In the genomic region with DNA sequence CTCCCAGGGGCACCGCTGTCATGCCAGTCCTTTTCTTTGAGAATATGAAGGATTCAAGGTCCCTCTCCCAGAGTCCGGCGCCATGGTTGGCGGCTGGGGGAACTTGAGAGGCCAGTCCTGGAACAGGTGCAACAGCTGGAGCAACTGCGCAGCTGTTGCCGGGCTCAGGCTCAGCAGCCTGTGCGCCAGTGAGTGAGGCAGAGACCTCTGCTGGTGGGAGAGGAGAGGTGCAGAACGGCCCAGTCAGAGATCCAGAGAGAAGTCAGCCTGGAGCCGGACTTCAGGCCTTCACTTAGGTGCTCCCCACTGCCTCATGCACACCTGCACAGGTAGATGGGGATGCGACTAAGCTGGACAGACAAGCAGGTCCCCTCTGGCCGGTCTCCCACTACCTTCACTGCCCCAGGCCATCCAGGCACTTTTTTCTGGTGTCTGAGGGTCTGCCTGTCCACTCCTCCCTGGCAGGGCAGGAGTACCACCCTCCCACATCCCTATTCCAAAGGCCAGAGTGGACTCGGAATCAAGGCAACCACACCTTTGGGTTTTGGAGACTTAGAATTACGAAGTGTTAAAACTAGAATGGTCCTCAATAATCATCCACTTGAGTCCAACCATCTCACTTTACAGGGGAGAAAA, we compare ENCODE assay signal across 8 cellular contexts. TPM values are rescaled to one million over a fixed set of nuclear protein-coding genes. Genes with fewer than 3 reads are reported as not detected.
DNase-seq lines count a peak whose midpoint lies in the region; ATAC-seq, FAIRE-seq and TF ChIP-seq lines count a peak whose summit lies in the region.

No MANE protein-coding gene starts in this region.

- no peak overlapping the region for H3K4me3 Mint-ChIP-seq in activated CD4-positive, alpha-beta T cell treated with anti-CD3 and anti-CD28 coated beads, Interleukin-2, amount 10 ng/mL, durations not matched to agents 7 days and 5 days

- peak; percentile 92 to 96 for ATAC-seq in A549
- ATAC-seq in HG03097 (IDR thresholded peaks at IDR 0.05; ENCODE audit: low FRiP score, unreplicated experiment): peak; percentile 50

- H3K4me1 Mint-ChIP-seq in activated CD4-positive, alpha-beta T cell treated with anti-CD3 and anti-CD28 coated beads, Interleukin-2, amount 10 ng/mL, durations not matched to agents 7 days and 5 days: peaks cover 4% of the 10 kb centered on the region

- CTCF ChIA-PET in A549 (lab: Yijun Ruan, JAX): interaction anchor here (0.6 to 11.4 kb wide), 47 partner anchors 9 to 277 kb away, joined by 3 to 241 read pairs (median 6); no protein-coding TSS in a partner anchor
- CTCF ChIA-PET in activated CD4-positive, alpha-beta T cell treated with anti-CD3 and anti-CD28 coated beads, Interleukin-2, amount 10 ng/mL, durations not matched to agents 7 days and 5 days (lab: Charles Lee): interaction anchor here (0.7 to 1.9 kb wide), 7 partner anchors 11 to 285 kb away, joined by 3 to 7 read pairs (median 3); no protein-coding TSS in a partner anchor

- peak; percentile 88 for TF ChIP-seq CTCF in A549 (IDR thresholded peaks at IDR 0.05)

- FAIRE-seq in A549 (lab: Jason Lieb, UNC): peak; percentile 65
- peak; percentile 78 for FAIRE-seq in GM18507 (lab: Jason Lieb, UNC)

- under 1% methylated on average over 13 of the region's 13 CpGs for WGBS in A549 (ENCODE audit: missing lambda C conversion rate)

- no peaks in the 10 kb centered on the region for H3K36me3 Mint-ChIP-seq in activated CD4-positive, alpha-beta T cell treated with anti-CD3 and anti-CD28 coated beads, Interleukin-2, amount 10 ng/mL, durations not matched to agents 7 days and 5 days (ENCODE audit: low read depth)

- DNase-seq in A549 (ENCODE audit: low read depth in 1 of 2, low spot score in 1 of 2): peak; percentile 74 to 91
- peak; percentile 72 for DNase-seq in GM18507 (ENCODE audit: extremely low spot score, insufficient read length, low read depth)
- peak; percentile 36 to 72 for DNase-seq in NCI-H524 (lab: John Stamatoyannopoulos, UW)
- peak; percentile 57 for DNase-seq in activated CD4-positive, alpha-beta T cell treated with anti-CD3 and anti-CD28 coated beads, Interleukin-2, amount 10 ng/mL, durations not matched to agents 7 days and 5 days
- DNase-seq in ecto neural progenitor cell (ENCODE audit: low spot score): peak; percentile 81
- peak; percentile 88 for DNase-seq in medulla oblongata (ENCODE audit: extremely low spot score)
- peak; percentile 22 for DNase-seq in stimulated activated CD8-positive, alpha-beta memory T cell treated with anti-CD3 and anti-CD28 coated beads, Interleukin-15, amount 100 ng/mL, for 1 hour (ENCODE audit: low read depth)

- H3K4me3 ChIP-seq in A549: no peak overlapping the region

- no peak overlapping the region for H3K27ac Mint-ChIP-seq in activated CD4-positive, alpha-beta T cell treated with anti-CD3 and anti-CD28 coated beads, Interleukin-2, amount 10 ng/mL, durations not matched to agents 7 days and 5 days

- H3K27ac ChIP-seq in A549: peak overlapping the region; percentile 44 to 68; a peak in 4 of 6 replicates

- no peak for TF ChIP-seq POLR2A in A549 (IDR thresholded peaks at IDR 0.05; ENCODE audit: low read length)

- TF ChIP-seq RAD21 in A549 (conservative IDR thresholded peaks at IDR 0.05 in 1 of 2, IDR thresholded peaks at IDR 0.05 in 1 of 2): peak; percentile 85 to 89

- no peaks in the 10 kb centered on the region for H3K9me3 ChIP-seq in A549

- H3K4me2 ChIP-seq in A549: peak overlapping the region; percentile 47

- H3K4me1 ChIP-seq in A549: peaks cover 15% of the 10 kb centered on the region

- peaks cover 53% of the 10 kb centered on the region for H3K27me3 Mint-ChIP-seq in activated CD4-positive, alpha-beta T cell treated with anti-CD3 and anti-CD28 coated beads, Interleukin-2, amount 10 ng/mL, durations not matched to agents 7 days and 5 days

- POLR2A ChIA-PET in A549 (lab: Yijun Ruan, JAX): no interaction called here
- POLR2A ChIA-PET in activated CD4-positive, alpha-beta T cell treated with anti-CD3 and anti-CD28 coated beads, Interleukin-2, amount 10 ng/mL, durations not matched to agents 7 days and 5 days (lab: Charles Lee): interaction anchor here (0.6 kb wide), 1 partner anchor 674 kb away, joined by 3 read pairs; no protein-coding TSS in a partner anchor

- no peaks in the 10 kb centered on the region for H3K9me3 Mint-ChIP-seq in activated CD4-positive, alpha-beta T cell treated with anti-CD3 and anti-CD28 coated beads, Interleukin-2, amount 10 ng/mL, durations not matched to agents 7 days and 5 days

- no peak for TF ChIP-seq EP300 in A549 (IDR thresholded peaks at IDR 0.05)

TF ChIP-seq in A549, 52 proteins besides CTCF, POLR2A, EP300 and RAD21:
- peak; percentile 94 for TF ChIP-seq SMC3 (IDR thresholded peaks at IDR 0.05)
- TF ChIP-seq CBX2 (IDR thresholded peaks at IDR 0.05; ENCODE audit: borderline replicate concordance, low read depth): no peak
- peak; percentile 56; the same call in 1 of the 2 replicates for TF ChIP-seq RFX5 (IDR thresholded peaks at IDR 0.05)

RNA-seq across cellular contexts. Expression of a gene that starts 4.6 kb away (rescaled TPM):
- polyA plus RNA-seq in A549 (2011; rRNA removed) (1.8 and 2.3 TPM in 2 replicates), A549 (2017; fragmentation: RNase III; extraction: RNeasy Plus Mini Kit Qiagen cat#74134 plus additional on column Dnase treatment) (2.6 to 5.8 TPM (median 5.4 TPM) in 3 replicates)
- polyA plus RNA-seq in A549 (2012; cell fraction: cytosol; rRNA removed): 4.9 and 6.3 TPM in 2 replicates
- 5.5 and 5.8 TPM in 2 replicates for polyA plus RNA-seq in A549 (2012; cell fraction: nucleus; rRNA removed)
- 1.7 and 3.4 TPM in 2 replicates for polyA minus RNA-seq in A549 (2011; rRNA and poly(A)+ RNA removed)
- total RNA-seq in activated CD4-positive, alpha-beta T cell treated with anti-CD3 and anti-CD28 coated beads, Interleukin-2, amount 10 ng/mL, durations not matched to agents 7 days and 5 days: not detected

RNA-seq across cellular contexts. Expression of a gene that starts 22.0 kb away (rescaled TPM):
- polyA plus RNA-seq in A549 (2011; rRNA removed): 10.7 and 11.1 TPM in 2 replicates
- 1.2 and 1.4 TPM in 2 replicates for polyA plus RNA-seq in A549 (2012; cell fraction: cytosol; rRNA removed)
- polyA plus RNA-seq in A549 (2012; cell fraction: nucleus; rRNA removed): 1.2 and 1.7 TPM in 2 replicates
- 5.8 to 6.3 TPM (median 6.2 TPM) in 3 replicates for polyA plus RNA-seq in A549 (2017; fragmentation: RNase III; extraction: RNeasy Plus Mini Kit Qiagen cat#74134 plus additional on column Dnase treatment)
- 25.6 and 28.7 TPM in 2 replicates for polyA minus RNA-seq in A549 (2011; rRNA and poly(A)+ RNA removed)
- total RNA-seq in activated CD4-positive, alpha-beta T cell treated with anti-CD3 and anti-CD28 coated beads, Interleukin-2, amount 10 ng/mL, durations not matched to agents 7 days and 5 days: 10 to 100 TPM; 16.4 to 17.4 TPM

Comparison
In these comparisons a context has a peak if more than half of its experiments do, and no peak if none do; other contexts are left out.
1. DNase-seq: peak in every context shown above with its lines; median percentile 88 in medulla oblongata; 82 in A549; 81 in ecto neural progenitor cell; 72 in GM18507; 57 in activated CD4-positive, alpha-beta T cell treated with anti-CD3 and anti-CD28 coated beads, Interleukin-2, amount 10 ng/mL, durations not matched to agents 7 days and 5 days; 54 in NCI-H524; 22 in stimulated activated CD8-positive, alpha-beta memory T cell treated with anti-CD3 and anti-CD28 coated beads, Interleukin-15, amount 100 ng/mL, for 1 hour.